In the genomic region with DNA sequence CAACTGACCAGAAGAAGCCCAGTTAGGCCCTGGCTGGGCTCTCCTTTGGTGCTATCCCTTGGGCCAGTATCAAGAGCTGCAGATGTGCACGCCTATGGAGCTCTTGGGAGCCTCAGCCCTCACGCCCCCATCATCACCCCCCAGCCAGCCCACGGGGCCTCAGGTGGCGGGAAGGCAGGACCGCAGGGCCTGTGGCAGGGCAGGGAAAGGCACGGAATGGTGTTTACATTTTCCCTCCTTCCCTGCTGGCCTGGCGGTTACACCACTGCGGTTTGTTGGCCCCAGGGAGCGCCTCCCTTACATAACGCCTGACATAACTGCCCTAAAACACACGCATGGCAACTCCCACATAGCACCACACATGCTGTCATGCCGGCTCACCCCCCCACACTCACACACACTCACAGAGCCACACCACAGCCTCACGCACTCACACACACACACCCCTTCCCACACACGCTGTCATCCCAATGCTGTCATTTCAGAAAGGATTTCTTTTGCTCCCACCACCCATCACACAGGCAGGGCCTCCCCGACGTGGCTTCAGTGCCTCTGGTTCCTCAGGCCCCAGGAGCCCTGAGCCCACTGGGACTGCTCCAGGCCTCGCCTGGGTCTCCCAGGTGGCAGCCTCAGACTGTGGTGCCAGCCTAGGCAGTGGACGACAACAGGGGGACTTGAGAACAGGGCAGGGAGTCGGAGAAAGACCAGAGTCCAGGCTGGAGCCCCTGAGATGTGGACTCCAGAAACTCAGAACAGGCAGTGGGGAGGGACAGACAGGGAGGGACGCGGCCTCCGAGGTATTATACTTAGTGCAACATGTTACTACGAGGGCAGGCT, we compare ENCODE assay signal across 1 cellular context.
TF ChIP-seq lines count a peak whose summit lies in the region.

No MANE protein-coding gene starts in this region.

TF ChIP-seq in K562, 482 proteins besides CTCF, POLR2A, EP300 and RAD21 (continued from another document and continues in another):
- TF ChIP-seq, protein P1, sequence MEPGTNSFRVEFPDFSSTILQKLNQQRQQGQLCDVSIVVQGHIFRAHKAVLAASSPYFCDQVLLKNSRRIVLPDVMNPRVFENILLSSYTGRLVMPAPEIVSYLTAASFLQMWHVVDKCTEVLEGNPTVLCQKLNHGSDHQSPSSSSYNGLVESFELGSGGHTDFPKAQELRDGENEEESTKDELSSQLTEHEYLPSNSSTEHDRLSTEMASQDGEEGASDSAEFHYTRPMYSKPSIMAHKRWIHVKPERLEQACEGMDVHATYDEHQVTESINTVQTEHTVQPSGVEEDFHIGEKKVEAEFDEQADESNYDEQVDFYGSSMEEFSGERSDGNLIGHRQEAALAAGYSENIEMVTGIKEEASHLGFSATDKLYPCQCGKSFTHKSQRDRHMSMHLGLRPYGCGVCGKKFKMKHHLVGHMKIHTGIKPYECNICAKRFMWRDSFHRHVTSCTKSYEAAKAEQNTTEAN (CRISPR knock-in tag; IDR thresholded peaks at IDR 0.05) = peak; percentile 74
- TF ChIP-seq NBN (IDR thresholded peaks at IDR 0.05; ENCODE audit: low read depth) (0 out of 2 replicates have a peak, but pooled peaks have one; percentile 47), MED1 (CRISPR knock-in tag; IDR thresholded peaks at IDR 0.05; ENCODE audit: borderline replicate concordance) (no peak), ZNF175 (CRISPR knock-in tag; IDR thresholded peaks at IDR 0.05; ENCODE audit: low read depth) (no peak), JUN (IDR thresholded peaks at IDR 0.05; ENCODE audit: borderline replicate concordance, low read depth, low read length) (peak; percentile 42; the same call in 1 of the 2 replicates), JUN (CRISPR knock-in tag; IDR thresholded peaks at IDR 0.05; ENCODE audit: borderline replicate concordance) (no peak), KLF6 (CRISPR knock-in tag; IDR thresholded peaks at IDR 0.05; ENCODE audit: borderline replicate concordance) (peak; percentile 14; the same call in 1 of the 2 replicates), ZNF512 (tag; IDR thresholded peaks at IDR 0.05) (no peak), PHTF2 (CRISPR knock-in tag; IDR thresholded peaks at IDR 0.05) (no peak), HDAC1 (IDR thresholded peaks at IDR 0.05) (peak in 1 of 2 experiments; percentile 88; a peak in 2 of 4 replicates), CREM (IDR thresholded peaks at IDR 0.05; ENCODE audit: low read depth) (peak; percentile 81), ZNF311 (CRISPR knock-in tag; IDR thresholded peaks at IDR 0.05) (no peak; the same call in 1 of the 2 replicates), PYGO2 (tag; IDR thresholded peaks at IDR 0.05) (no peak), XRCC5 (IDR thresholded peaks at IDR 0.05; ENCODE audit: low read depth, low read length) (0 out of 2 replicates have a peak, but pooled peaks have one; percentile 17), TCF3 (CRISPR knock-in tag; IDR thresholded peaks at IDR 0.05) (peak; percentile 55), REST (CRISPR knock-in tag; IDR thresholded peaks at IDR 0.05; ENCODE audit: low read depth) (no peak), THRA (IDR thresholded peaks at IDR 0.05) (no peak), RBFOX2 (IDR thresholded peaks at IDR 0.05; ENCODE audit: low read depth, low read length) (peak; percentile 33), OTX1 (CRISPR knock-in tag; IDR thresholded peaks at IDR 0.05) (peak; percentile 90; the same call in 1 of the 2 replicates), ZBTB1 (CRISPR knock-in tag; IDR thresholded peaks at IDR 0.05; ENCODE audit: borderline replicate concordance, low read depth) (0 out of 2 replicates have a peak, but pooled peaks have one; percentile 32), L3MBTL2 (IDR thresholded peaks at IDR 0.05) (peak; percentile 68; the same call in 1 of the 2 replicates), BHLHE40 (IDR thresholded peaks at IDR 0.05; ENCODE audit: low read length) (peak; percentile 89), JUND (IDR thresholded peaks at IDR 0.05; ENCODE audit: borderline replicate concordance, low read depth, low read length) (peak; percentile 67), JUND (tag; IDR thresholded peaks at IDR 0.05; ENCODE audit: borderline replicate concordance, low read depth, low read length) (peak; percentile 78; the same call in 1 of the 3 replicates), NCOR1 (IDR thresholded peaks at IDR 0.05) (peak; percentile 82), DEAF1 (CRISPR knock-in tag; IDR thresholded peaks at IDR 0.05) (no peak)
- TF ChIP-seq, protein P2, sequence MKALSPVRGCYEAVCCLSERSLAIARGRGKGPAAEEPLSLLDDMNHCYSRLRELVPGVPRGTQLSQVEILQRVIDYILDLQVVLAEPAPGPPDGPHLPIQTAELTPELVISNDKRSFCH (CRISPR knock-in tag; IDR thresholded peaks at IDR 0.05) = no peak
- TF ChIP-seq, protein P2 (tag; IDR thresholded peaks at IDR 0.05) = 0 out of 2 replicates have a peak, but pooled peaks have one; percentile 60
- TF ChIP-seq, protein P3, sequence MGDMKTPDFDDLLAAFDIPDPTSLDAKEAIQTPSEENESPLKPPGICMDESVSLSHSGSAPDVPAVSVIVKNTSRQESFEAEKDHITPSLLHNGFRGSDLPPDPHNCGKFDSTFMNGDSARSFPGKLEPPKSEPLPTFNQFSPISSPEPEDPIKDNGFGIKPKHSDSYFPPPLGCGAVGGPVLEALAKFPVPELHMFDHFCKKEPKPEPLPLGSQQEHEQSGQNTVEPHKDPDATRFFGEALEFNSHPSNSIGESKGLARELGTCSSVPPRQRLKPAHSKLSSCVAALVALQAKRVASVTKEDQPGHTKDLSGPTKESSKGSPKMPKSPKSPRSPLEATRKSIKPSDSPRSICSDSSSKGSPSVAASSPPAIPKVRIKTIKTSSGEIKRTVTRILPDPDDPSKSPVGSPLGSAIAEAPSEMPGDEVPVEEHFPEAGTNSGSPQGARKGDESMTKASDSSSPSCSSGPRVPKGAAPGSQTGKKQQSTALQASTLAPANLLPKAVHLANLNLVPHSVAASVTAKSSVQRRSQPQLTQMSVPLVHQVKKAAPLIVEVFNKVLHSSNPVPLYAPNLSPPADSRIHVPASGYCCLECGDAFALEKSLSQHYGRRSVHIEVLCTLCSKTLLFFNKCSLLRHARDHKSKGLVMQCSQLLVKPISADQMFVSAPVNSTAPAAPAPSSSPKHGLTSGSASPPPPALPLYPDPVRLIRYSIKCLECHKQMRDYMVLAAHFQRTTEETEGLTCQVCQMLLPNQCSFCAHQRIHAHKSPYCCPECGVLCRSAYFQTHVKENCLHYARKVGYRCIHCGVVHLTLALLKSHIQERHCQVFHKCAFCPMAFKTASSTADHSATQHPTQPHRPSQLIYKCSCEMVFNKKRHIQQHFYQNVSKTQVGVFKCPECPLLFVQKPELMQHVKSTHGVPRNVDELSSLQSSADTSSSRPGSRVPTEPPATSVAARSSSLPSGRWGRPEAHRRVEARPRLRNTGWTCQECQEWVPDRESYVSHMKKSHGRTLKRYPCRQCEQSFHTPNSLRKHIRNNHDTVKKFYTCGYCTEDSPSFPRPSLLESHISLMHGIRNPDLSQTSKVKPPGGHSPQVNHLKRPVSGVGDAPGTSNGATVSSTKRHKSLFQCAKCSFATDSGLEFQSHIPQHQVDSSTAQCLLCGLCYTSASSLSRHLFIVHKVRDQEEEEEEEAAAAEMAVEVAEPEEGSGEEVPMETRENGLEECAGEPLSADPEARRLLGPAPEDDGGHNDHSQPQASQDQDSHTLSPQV (IDR thresholded peaks at IDR 0.05) = 0 out of 2 replicates have a peak, but pooled peaks have one; percentile 52
- TF ChIP-seq, protein P4, sequence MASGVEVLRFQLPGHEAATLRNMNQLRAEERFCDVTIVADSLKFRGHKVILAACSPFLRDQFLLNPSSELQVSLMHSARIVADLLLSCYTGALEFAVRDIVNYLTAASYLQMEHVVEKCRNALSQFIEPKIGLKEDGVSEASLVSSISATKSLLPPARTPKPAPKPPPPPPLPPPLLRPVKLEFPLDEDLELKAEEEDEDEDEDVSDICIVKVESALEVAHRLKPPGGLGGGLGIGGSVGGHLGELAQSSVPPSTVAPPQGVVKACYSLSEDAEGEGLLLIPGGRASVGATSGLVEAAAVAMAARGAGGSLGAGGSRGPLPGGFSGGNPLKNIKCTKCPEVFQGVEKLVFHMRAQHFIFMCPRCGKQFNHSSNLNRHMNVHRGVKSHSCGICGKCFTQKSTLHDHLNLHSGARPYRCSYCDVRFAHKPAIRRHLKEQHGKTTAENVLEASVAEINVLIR (CRISPR knock-in tag; IDR thresholded peaks at IDR 0.05) = peak; percentile 18; the same call in 1 of the 2 replicates
- TF ChIP-seq, protein P5, sequence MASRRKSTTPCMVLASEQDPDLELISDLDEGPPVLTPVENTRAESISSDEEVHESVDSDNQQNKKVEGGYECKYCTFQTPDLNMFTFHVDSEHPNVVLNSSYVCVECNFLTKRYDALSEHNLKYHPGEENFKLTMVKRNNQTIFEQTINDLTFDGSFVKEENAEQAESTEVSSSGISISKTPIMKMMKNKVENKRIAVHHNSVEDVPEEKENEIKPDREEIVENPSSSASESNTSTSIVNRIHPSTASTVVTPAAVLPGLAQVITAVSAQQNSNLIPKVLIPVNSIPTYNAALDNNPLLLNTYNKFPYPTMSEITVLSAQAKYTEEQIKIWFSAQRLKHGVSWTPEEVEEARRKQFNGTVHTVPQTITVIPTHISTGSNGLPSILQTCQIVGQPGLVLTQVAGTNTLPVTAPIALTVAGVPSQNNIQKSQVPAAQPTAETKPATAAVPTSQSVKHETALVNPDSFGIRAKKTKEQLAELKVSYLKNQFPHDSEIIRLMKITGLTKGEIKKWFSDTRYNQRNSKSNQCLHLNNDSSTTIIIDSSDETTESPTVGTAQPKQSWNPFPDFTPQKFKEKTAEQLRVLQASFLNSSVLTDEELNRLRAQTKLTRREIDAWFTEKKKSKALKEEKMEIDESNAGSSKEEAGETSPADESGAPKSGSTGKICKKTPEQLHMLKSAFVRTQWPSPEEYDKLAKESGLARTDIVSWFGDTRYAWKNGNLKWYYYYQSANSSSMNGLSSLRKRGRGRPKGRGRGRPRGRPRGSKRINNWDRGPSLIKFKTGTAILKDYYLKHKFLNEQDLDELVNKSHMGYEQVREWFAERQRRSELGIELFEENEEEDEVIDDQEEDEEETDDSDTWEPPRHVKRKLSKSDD (conservative IDR thresholded peaks at IDR 0.05; ENCODE audit: low read length) = no peak
